ENCODE assay signal across 9 cellular contexts in the genomic region with DNA sequence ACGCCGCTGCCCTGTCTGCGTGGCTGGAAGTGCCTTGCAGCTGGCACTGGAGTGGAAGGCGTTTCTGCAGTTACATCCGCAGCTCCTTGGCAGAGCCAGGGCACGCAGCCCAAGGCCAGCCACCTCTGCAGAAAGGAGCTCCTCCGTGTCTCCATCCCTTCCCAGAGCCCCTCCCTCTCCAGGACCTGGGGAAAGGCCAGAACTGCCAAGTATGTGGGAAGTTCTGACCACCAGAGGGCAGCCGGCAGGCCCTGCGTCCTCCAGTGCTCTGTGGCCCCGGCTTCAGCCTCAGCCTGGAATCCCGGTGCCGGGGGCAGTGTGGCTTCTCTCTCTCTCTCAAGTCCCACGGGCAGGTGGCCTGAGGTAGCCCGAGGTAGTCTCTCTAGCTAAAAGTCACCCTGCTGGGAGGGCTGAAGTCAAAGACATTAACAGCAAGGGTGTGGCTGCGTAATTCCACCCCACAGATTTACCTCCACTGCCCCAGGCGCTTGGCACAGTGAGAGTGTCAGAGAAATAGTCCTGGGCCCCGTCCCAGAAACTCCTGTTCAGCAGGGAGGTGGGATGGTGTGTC.
DNase-seq lines count a peak whose midpoint lies in the region; ATAC-seq, FAIRE-seq and TF ChIP-seq lines count a peak whose summit lies in the region.
"Had no signal": no experiment of that assay in that cellular context is flagged by ENCODE, and none has a peak within 500 bp of the region (broad histone marks: within the 10 kb centered on the region; RNA-seq: fewer than 3 reads in every experiment).

No MANE protein-coding gene starts in this region.

- WGBS in A549 (ENCODE audit: missing lambda C conversion rate), result 38% methylated on average over 12 of the region's 17 CpGs

- no peaks in the 10 kb centered on the region for H3K27me3 ChIP-seq in GM23338 (ENCODE audit: insufficient read depth)

- no peak overlapping the region for H3K4me2 ChIP-seq in A549
- no peak overlapping the region for H3K4me2 ChIP-seq in GM23338

- H3K9me3 Mint-ChIP-seq in GM23338 (no peaks in the 10 kb centered on the region), glutamatergic neuron (ENCODE audit: unreplicated experiment) (peaks cover 14% of the 10 kb centered on the region)

- H3K4me1 ChIP-seq in A549 (peaks cover 25% of the 10 kb centered on the region), GM23338 (ENCODE audit: insufficient read depth) (no peaks in the 10 kb centered on the region; the same call in 1 of the 2 replicates)

- FAIRE-seq in A549 (lab: Jason Lieb, UNC), result no peak
- no peak for FAIRE-seq in GM12892 (lab: Jason Lieb, UNC)
- FAIRE-seq: GM18507 had no signal

- H3K27me3 Mint-ChIP-seq in GM23338 (ENCODE audit: insufficient read depth, low read depth, poor library complexity) (no peaks in the 10 kb centered on the region), glutamatergic neuron (ENCODE audit: unreplicated experiment) (peaks cover 15% of the 10 kb centered on the region)

- H3K4me3 ChIP-seq in A549 (no peak overlapping the region), GM23338 (no peak overlapping the region)

- TF ChIP-seq POLR2A in A549 (IDR thresholded peaks at IDR 0.05; ENCODE audit: low read length) (no peak), GM12892 (IDR thresholded peaks at IDR 0.05; ENCODE audit: low read depth, low read length) (no peak)

- peaks cover 8% of the 10 kb centered on the region for H3K4me1 Mint-ChIP-seq in GM23338
- peaks cover 34% of the 10 kb centered on the region for H3K4me1 Mint-ChIP-seq in glutamatergic neuron (ENCODE audit: low read depth, unreplicated experiment)

- CTCF ChIA-PET in A549 (lab: Yijun Ruan, JAX), result interaction anchor here (0.6 to 4.3 kb wide), 28 partner anchors 8 to 615 kb away, joined by 3 to 22 read pairs (median 4); partner anchors contain the start of gene RNU6ATAC

- H4K20me1 ChIP-seq in GM23338 (replicated peaks; ENCODE audit: insufficient read depth), result no peaks in the 10 kb centered on the region

- TF ChIP-seq RAD21 in A549 (conservative IDR thresholded peaks at IDR 0.05 in 1 of 2, IDR thresholded peaks at IDR 0.05 in 1 of 2), result peak; percentile 58 to 62

- DNase-seq in A549 (ENCODE audit: low read depth in 1 of 2, low spot score in 1 of 2) (peak; percentile 64 to 65), GM23338 (ENCODE audit: low spot score) (peak; percentile 89), SK-N-DZ (ENCODE audit: low spot score) (peak; percentile 15), glutamatergic neuron (peak; percentile 72), sciatic nerve (ENCODE audit: low spot score) (peak; percentile 74), GM12892 (ENCODE audit: insufficient read length) (no peak)

- H3K27ac Mint-ChIP-seq in GM23338, result no peak overlapping the region
- no peak overlapping the region for H3K27ac Mint-ChIP-seq in glutamatergic neuron (ENCODE audit: unreplicated experiment)

- H3K4me3 Mint-ChIP-seq in GM23338 (no peak overlapping the region), glutamatergic neuron (ENCODE audit: unreplicated experiment) (no peak overlapping the region)

- H3K9me3 ChIP-seq in A549, result no peaks in the 10 kb centered on the region

- H3K27ac ChIP-seq in A549 (0 out of 6 replicates have a peak overlapping the region, but pooled peaks of 1 of the 2 experiments have one; percentile 25), GM23338 (ENCODE audit: low read depth) (no peak overlapping the region)

- POLR2A ChIA-PET in A549 (lab: Yijun Ruan, JAX), result no interaction called here

- intact Hi-C loops in sciatic nerve (cut with DNase I), result no loop called here

- no peaks in the 10 kb centered on the region for H3K36me3 ChIP-seq in GM23338 (ENCODE audit: insufficient read depth)

- H2AFZ ChIP-seq in GM23338, result no peak overlapping the region

- no peaks in the 10 kb centered on the region for H3K79me2 ChIP-seq in GM23338 (replicated peaks; ENCODE audit: insufficient read depth)

- no peaks in the 10 kb centered on the region for H3K36me3 Mint-ChIP-seq in GM23338 (ENCODE audit: low read depth)
- no peaks in the 10 kb centered on the region for H3K36me3 Mint-ChIP-seq in glutamatergic neuron (ENCODE audit: unreplicated experiment)

- ATAC-seq in A549, result peak; percentile 79 to 93
- ATAC-seq in GM23338, result peak; percentile 92
- peak; percentile 71 for ATAC-seq in sciatic nerve
- ATAC-seq in GM18873 (IDR thresholded peaks at IDR 0.05; ENCODE audit: low FRiP score, unreplicated experiment), result no peak
- ATAC-seq in HG02571 (IDR thresholded peaks at IDR 0.05; ENCODE audit: unreplicated experiment), result no peak

- H3F3A ChIP-seq in GM23338 (replicated peaks; ENCODE audit: low read depth), result no peaks in the 10 kb centered on the region

- no peak for TF ChIP-seq EP300 in A549 (IDR thresholded peaks at IDR 0.05)

- TF ChIP-seq CTCF in A549 (IDR thresholded peaks at IDR 0.05) (peak; percentile 70), GM23338 (conservative IDR thresholded peaks at IDR 0.05; ENCODE audit: low read depth in 2 of 2) (peak; percentile 70 to 88), glutamatergic neuron (IDR thresholded peaks at IDR 0.05; ENCODE audit: partially characterized antibody, unreplicated experiment) (peak; percentile 74)

- no peaks in the 10 kb centered on the region for H3K9me2 ChIP-seq in GM23338 (ENCODE audit: insufficient read depth)

TF ChIP-seq in A549, 52 proteins besides CTCF, POLR2A, EP300 and RAD21 (continues in another document):
- TF ChIP-seq SMC3 (IDR thresholded peaks at IDR 0.05) (peak; percentile 68), JUN (IDR thresholded peaks at IDR 0.05) (no peak), RARB (CRISPR knock-in tag; IDR thresholded peaks at IDR 0.05) (no peak)
- TF ChIP-seq, protein P1, sequence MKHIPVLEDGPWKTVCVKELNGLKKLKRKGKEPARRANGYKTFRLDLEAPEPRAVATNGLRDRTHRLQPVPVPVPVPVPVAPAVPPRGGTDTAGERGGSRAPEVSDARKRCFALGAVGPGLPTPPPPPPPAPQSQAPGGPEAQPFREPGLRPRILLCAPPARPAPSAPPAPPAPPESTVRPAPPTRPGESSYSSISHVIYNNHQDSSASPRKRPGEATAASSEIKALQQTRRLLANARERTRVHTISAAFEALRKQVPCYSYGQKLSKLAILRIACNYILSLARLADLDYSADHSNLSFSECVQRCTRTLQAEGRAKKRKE (CRISPR knock-in tag; IDR thresholded peaks at IDR 0.05; ENCODE audit: low read depth), result no peak

TF ChIP-seq in GM23338, 12 proteins besides CTCF, POLR2A, EP300 and RAD21:
- TF ChIP-seq ZNF331 (CRISPR knock-in tag; IDR thresholded peaks at IDR 0.05; ENCODE audit: low read depth), result no peak
- TF ChIP-seq JUNB (IDR thresholded peaks at IDR 0.05; ENCODE audit: unreplicated experiment), result no peak
TF ChIP-seq in GM23338: peak in this region for 0.

Comparison
In these comparisons a context has a peak if more than half of its experiments do, and no peak if none do; other contexts are left out.
1. ATAC-seq: peak in A549 (2 of 2), GM23338 (single experiment) and sciatic nerve (single experiment); none in GM18873 (single experiment) and HG02571 (single experiment).
2. Peak in every context shown above with its lines, with median percentiles within 50 percentile points of each other: CTCF ChIP-seq.